In the genomic region with DNA sequence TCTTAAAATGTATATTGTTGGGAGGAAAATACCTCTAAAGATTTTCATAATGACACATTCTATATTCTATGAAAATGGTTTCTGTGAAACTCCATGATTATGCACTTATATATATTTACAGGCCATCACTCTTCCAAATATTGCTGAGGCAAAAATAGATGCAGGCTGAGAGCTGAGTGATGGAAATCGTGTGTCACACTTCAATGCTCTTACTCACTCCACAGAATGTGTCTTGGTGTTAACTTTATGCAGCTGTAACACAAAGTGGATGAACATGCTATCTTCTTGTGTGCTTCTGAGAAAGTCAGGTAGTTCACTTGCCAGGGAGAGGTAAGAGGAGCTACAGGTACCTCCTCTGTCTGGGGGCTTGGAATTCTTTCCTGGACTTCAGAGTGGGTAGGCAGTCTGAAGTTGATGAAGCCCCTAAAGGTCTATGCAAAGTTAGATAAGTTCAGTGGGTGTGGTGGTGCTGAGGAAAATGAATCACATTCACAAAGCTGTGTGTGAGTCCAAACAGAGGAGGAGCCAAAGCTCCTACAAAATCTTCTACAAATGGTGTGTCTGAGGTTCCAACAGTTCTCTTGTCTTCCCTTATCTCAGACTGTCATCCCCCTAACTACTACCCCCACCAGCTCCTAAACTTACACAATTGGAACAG, we compare ENCODE assay signal across 17 cellular contexts.
DNase-seq lines count a peak whose midpoint lies in the region; ATAC-seq and TF ChIP-seq lines count a peak whose summit lies in the region.
"Had no signal": no experiment of that assay in that cellular context is flagged by ENCODE, and none has a peak within 500 bp of the region (broad histone marks: within the 10 kb centered on the region; RNA-seq: fewer than 3 reads in every experiment).

No MANE protein-coding gene starts in this region.

- H3K4me3 Mint-ChIP-seq in HFFc6 = peak overlapping the region; percentile 26; the same call in 1 of the 2 replicates
- H3K4me3 Mint-ChIP-seq: H9 had no signal

- CTCF ChIA-PET in PC-3 (lab: Charles Lee) = no interaction called here

- no peak for TF ChIP-seq CTCF in HFFc6 (IDR thresholded peaks at IDR 0.05)
- no peak for TF ChIP-seq CTCF in fibroblast of mammary gland (conservative IDR thresholded peaks at IDR 0.05; ENCODE audit: control insufficient read depth, insufficient read depth, low read depth, low read length)
- no peak for TF ChIP-seq CTCF in osteoblast (IDR thresholded peaks at IDR 0.05; ENCODE audit: extremely low read depth, low read depth, low read length)
- TF ChIP-seq CTCF in PC-3 (conservative IDR thresholded peaks at IDR 0.05; ENCODE audit: low read depth, low read length) = no peak

- BruUV-seq in PC-3 (replicated peaks; lab: Mats Ljungman, UMichigan) = no TSS peak

- H3K9me3 ChIP-seq in BLaER1 = no peaks in the 10 kb centered on the region
- H3K9me3 ChIP-seq in osteoblast (ENCODE audit: low read depth, low read length) = no peaks in the 10 kb centered on the region
- no peaks in the 10 kb centered on the region for H3K9me3 ChIP-seq in PC-3 (ENCODE audit: low read length)
- H3K9me3 ChIP-seq: SJCRH30 had no signal

- H3K36me3 ChIP-seq in BLaER1 (no peaks in the 10 kb centered on the region), osteoblast (ENCODE audit: insufficient read depth, low read length) (no peaks in the 10 kb centered on the region), PC-3 (ENCODE audit: low read depth, low read length) (no peaks in the 10 kb centered on the region)
- H3K36me3 ChIP-seq: SJCRH30 had no signal

- H2AFZ ChIP-seq in osteoblast (ENCODE audit: low read length) (no peak overlapping the region), PC-3 (ENCODE audit: low read length) (no peak overlapping the region)

- H4K20me1 ChIP-seq in BLaER1 = no peaks in the 10 kb centered on the region
- no peaks in the 10 kb centered on the region for H4K20me1 ChIP-seq in osteoblast (ENCODE audit: insufficient read depth, low read length)
- no peaks in the 10 kb centered on the region for H4K20me1 ChIP-seq in PC-3 (ENCODE audit: low read length)

- no peaks in the 10 kb centered on the region for H3F3A ChIP-seq in PC-3 (ENCODE audit: low read length, unreplicated experiment)

- ATAC-seq in GM21723 (IDR thresholded peaks at IDR 0.05; ENCODE audit: unreplicated experiment) = no peak
- ATAC-seq in PC-3 = no peak
- ATAC-seq: HepG2, K562, Panc1 had no signal

- H3K79me2 ChIP-seq in osteoblast (ENCODE audit: insufficient read depth, low read length) (no peaks in the 10 kb centered on the region), PC-3 (ENCODE audit: low read length) (no peaks in the 10 kb centered on the region)

- H3K4me1 ChIP-seq in BLaER1 (peaks cover 15% of the 10 kb centered on the region), osteoblast (ENCODE audit: insufficient read depth, low read length) (peaks cover 24% of the 10 kb centered on the region), PC-3 (ENCODE audit: insufficient read depth, low read length) (no peaks in the 10 kb centered on the region)

- H3K4me3 ChIP-seq in BLaER1 (no peak overlapping the region), fibroblast of mammary gland (ENCODE audit: control insufficient read depth, low read depth, low read length) (no peak overlapping the region), osteoblast (ENCODE audit: insufficient read depth, low read length) (no peak overlapping the region), PC-3 (ENCODE audit: low read length) (no peak overlapping the region)
- H3K4me3 ChIP-seq: K562, SJCRH30 had no signal

- H3K27ac ChIP-seq in BLaER1 = no peak overlapping the region
- peak overlapping the region; percentile 13 for H3K27ac ChIP-seq in osteoblast (ENCODE audit: low read depth, low read length)
- H3K27ac ChIP-seq in caudate nucleus (ENCODE audit: low read depth, low read length) = no peak overlapping the region
- H3K27ac ChIP-seq in PC-3 (ENCODE audit: low read length) = no peak overlapping the region
- H3K27ac ChIP-seq: SJCRH30 had no signal

- H3K9ac ChIP-seq in BLaER1 (no peak overlapping the region), PC-3 (ENCODE audit: low read length) (no peak overlapping the region)

- H3K4me2 ChIP-seq in BLaER1 (peak overlapping the region; percentile 26), osteoblast (ENCODE audit: insufficient read depth, low read length) (no peak overlapping the region), PC-3 (ENCODE audit: low read length) (no peak overlapping the region)

- H3K27me3 ChIP-seq in BLaER1 (no peaks in the 10 kb centered on the region), osteoblast (ENCODE audit: insufficient read depth, low read length) (no peaks in the 10 kb centered on the region), PC-3 (ENCODE audit: low read length) (no peaks in the 10 kb centered on the region)

- no peaks in the 10 kb centered on the region for H3K9me3 Mint-ChIP-seq in HFFc6
- H3K9me3 Mint-ChIP-seq: H9 had no signal

- no peaks in the 10 kb centered on the region for H3K27me3 Mint-ChIP-seq in HFFc6 (ENCODE audit: insufficient read depth)

- no peaks in the 10 kb centered on the region for H3K36me3 Mint-ChIP-seq in HFFc6 (ENCODE audit: low read depth)

- POLR2A ChIA-PET in PC-3 (lab: Charles Lee; ENCODE audit: unreplicated experiment) = interaction anchor here (0.5 kb wide), 1 partner anchor 783 kb away, joined by 6 read pairs; no protein-coding TSS in a partner anchor

- H3K27ac Mint-ChIP-seq in HFFc6 = peak overlapping the region; percentile 76

- H3K9me2 ChIP-seq in PC-3 (replicated peaks; ENCODE audit: low read length) = no peaks in the 10 kb centered on the region; the same call in 1 of the 2 replicates

- intact Hi-C loops in PC-3 (cut with micrococcal nuclease) = no loop called here

- DNase-seq in HFFc6 (peak; percentile 36), fibroblast of mammary gland (ENCODE audit: low read depth) (peak; percentile 25), osteoblast (ENCODE audit: insufficient read length, low spot score, missing footprints) (peak; percentile 50), NCI-H1694 treated with DMSO at 0.1 percent for 48 hours (lab: John Stamatoyannopoulos, UW) (no peak), caudate nucleus (lab: John Stamatoyannopoulos, UW) (no peak), PC-3 (no peak)
- DNase-seq: H9, NCI-H1092, NCI-H1436 treated with DMSO at 0.1 percent for 48 hours, NCI-H2227 treated with DMSO at 0.1 percent for 48 hours, NCI-H510A had no signal

- peaks cover 80% of the 10 kb centered on the region for H3K4me1 Mint-ChIP-seq in HFFc6 (ENCODE audit: low read depth)

Comparison
In these comparisons a context has a peak if more than half of its experiments do, and no peak if none do; other contexts are left out.
1. DNase-seq: peak in HFFc6 (single experiment), fibroblast of mammary gland (single experiment) and osteoblast (single experiment); none in NCI-H1694 treated with DMSO at 0.1 percent for 48 hours (single experiment), caudate nucleus (0 of 61) and PC-3 (single experiment).